In the genomic region with DNA sequence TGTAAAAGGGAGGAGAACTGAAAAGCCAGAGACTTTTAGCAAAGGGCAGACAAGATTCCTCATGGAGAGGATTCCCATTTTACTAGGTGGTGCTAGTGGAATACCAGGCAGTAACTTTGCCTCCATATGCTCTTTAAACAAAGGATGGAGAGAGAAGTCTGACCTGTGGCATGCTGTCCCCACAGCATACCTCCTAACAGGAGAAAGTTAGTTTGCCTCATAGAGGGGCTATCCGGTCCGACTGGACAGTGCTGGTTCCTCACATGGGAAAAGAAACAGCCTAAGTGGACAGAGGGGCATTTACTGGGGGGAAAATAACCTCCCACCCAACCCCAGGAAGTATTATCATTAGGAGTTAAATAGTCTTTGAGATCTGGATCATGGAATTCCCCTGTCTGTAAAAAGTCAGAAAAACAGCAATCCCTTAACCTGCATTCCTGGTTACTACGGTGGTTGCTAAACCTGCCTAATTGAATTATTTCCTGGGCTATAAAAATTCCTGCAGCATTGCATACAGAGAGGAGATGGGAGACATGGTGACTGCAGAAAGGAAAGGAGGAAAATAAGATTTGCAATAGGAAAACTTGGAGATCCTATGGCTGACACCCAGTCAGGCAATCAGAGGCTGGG, we compare ENCODE assay signal across 12 cellular contexts. TPM values are rescaled to one million over a fixed set of nuclear protein-coding genes. Genes with fewer than 3 reads are reported as not detected.
A peak's percentile ranks its signal among the peaks of the same experiment; 100 is the strongest.
DNase-seq lines count a peak whose midpoint lies in the region; ATAC-seq and TF ChIP-seq lines count a peak whose summit lies in the region.
"Had no signal": no experiment of that assay in that cellular context is flagged by ENCODE, and none has a peak within 500 bp of the region (broad histone marks: within the 10 kb centered on the region; RNA-seq: fewer than 3 reads in every experiment).

No MANE protein-coding gene starts in this region.

- H3K27ac ChIP-seq in endodermal cell (ENCODE audit: low read depth, low read length): peak overlapping the region; percentile 95

- peak overlapping the region; percentile 60 for H3K4me3 ChIP-seq in AG10803 (ENCODE audit: low read length)
- peak overlapping the region; percentile 70 for H3K4me3 ChIP-seq in Loucy (ENCODE audit: low read length, poor library complexity, severe bottlenecking)
- H3K4me3 ChIP-seq in endodermal cell (ENCODE audit: low read length): peak overlapping the region; percentile 81
- H3K4me3 ChIP-seq in neuron (ENCODE audit: low read length): peak overlapping the region; percentile 12
- H3K4me3 ChIP-seq: HAP-1 had no signal

- H3K4me3 Mint-ChIP-seq in endodermal cell: peak overlapping the region; percentile 48

- no peaks in the 10 kb centered on the region for H3F3A ChIP-seq in Loucy (ENCODE audit: low read depth)

- H3K36me3 ChIP-seq in Loucy (ENCODE audit: insufficient read depth, low read length) (no peaks in the 10 kb centered on the region), endodermal cell (ENCODE audit: control insufficient read depth, insufficient read depth, low read length) (peaks cover 24% of the 10 kb centered on the region), neuron (ENCODE audit: insufficient read depth, low read length) (no peaks in the 10 kb centered on the region)
- H3K36me3 ChIP-seq: HAP-1 had no signal

- no peaks in the 10 kb centered on the region for H4K20me1 ChIP-seq in Loucy (ENCODE audit: insufficient read depth, low read length, poor library complexity, severe bottlenecking)

- no peaks in the 10 kb centered on the region for H3K27me3 Mint-ChIP-seq in endodermal cell (ENCODE audit: insufficient read depth)

- no peaks in the 10 kb centered on the region for H3K9me3 Mint-ChIP-seq in endodermal cell
- no peaks in the 10 kb centered on the region for H3K9me3 Mint-ChIP-seq in activated naive CD4-positive, alpha-beta T cell treated with anti-CD3 and anti-CD28 coated beads, Interleukin-2, amount 50 U/mL, for 72 hours

- H3K9me2 ChIP-seq in Loucy (replicated peaks; ENCODE audit: low read depth, low read length): no peaks in the 10 kb centered on the region

- H3K4me1 Mint-ChIP-seq in endodermal cell: peaks cover 49% of the 10 kb centered on the region

- no peak for ATAC-seq in activated naive CD4-positive, alpha-beta T cell treated with anti-CD3 and anti-CD28 coated beads, Interleukin-2, amount 50 U/mL, for 72 hours

- H3K27ac Mint-ChIP-seq in endodermal cell: peak overlapping the region; percentile 92
- H3K27ac Mint-ChIP-seq in activated naive CD4-positive, alpha-beta T cell treated with anti-CD3 and anti-CD28 coated beads, Interleukin-2, amount 50 U/mL, for 72 hours: no peak overlapping the region

- 88% methylated on average over 1 of the region's 3 CpGs; no CpG with 5 or more reads in 1 of the 2 experiments for WGBS in endodermal cell (ENCODE audit: insufficient coverage in 1 of 2, insufficient read length in 1 of 2), 2 experiments

- H3K9me3 ChIP-seq in Loucy (ENCODE audit: insufficient read depth, low read depth, low read length) (no peaks in the 10 kb centered on the region), endodermal cell (ENCODE audit: control insufficient read depth, low read length) (no peaks in the 10 kb centered on the region), neuron (ENCODE audit: low read length) (no peaks in the 10 kb centered on the region)
- H3K9me3 ChIP-seq: HAP-1 had no signal

- H3K79me2 ChIP-seq in Loucy (ENCODE audit: insufficient read depth, low read length): no peaks in the 10 kb centered on the region

- H3K27me3 ChIP-seq in Loucy (ENCODE audit: insufficient read depth, low read length, poor library complexity, severe bottlenecking) (no peaks in the 10 kb centered on the region), endodermal cell (ENCODE audit: control insufficient read depth, insufficient read depth, low read length, poor library complexity, severe bottlenecking) (no peaks in the 10 kb centered on the region), neuron (ENCODE audit: insufficient read depth, low read length) (no peaks in the 10 kb centered on the region)

- peak overlapping the region; percentile 80 for H3K4me2 ChIP-seq in Loucy (ENCODE audit: low read depth, low read length, poor library complexity, severe bottlenecking)

- TF ChIP-seq CTCF in AG10803 (conservative IDR thresholded peaks at IDR 0.05; ENCODE audit: low read length): 0 out of 2 replicates have a peak, but pooled peaks have one; percentile 1
- no peak for TF ChIP-seq CTCF in Loucy (conservative IDR thresholded peaks at IDR 0.05; ENCODE audit: low read length)
- no peak for TF ChIP-seq CTCF in endodermal cell (conservative IDR thresholded peaks at IDR 0.05)

- H3K36me3 Mint-ChIP-seq in endodermal cell (ENCODE audit: low read depth): no peaks in the 10 kb centered on the region
- no peaks in the 10 kb centered on the region for H3K36me3 Mint-ChIP-seq in activated naive CD4-positive, alpha-beta T cell treated with anti-CD3 and anti-CD28 coated beads, Interleukin-2, amount 50 U/mL, for 72 hours

- H3K4me1 ChIP-seq in Loucy (ENCODE audit: insufficient read depth, low read length, poor library complexity, severe bottlenecking) (peaks cover 24% of the 10 kb centered on the region), endodermal cell (ENCODE audit: control insufficient read depth, insufficient read depth, low read length) (peaks cover 34% of the 10 kb centered on the region), neuron (ENCODE audit: insufficient read depth, low read length) (peaks cover 39% of the 10 kb centered on the region)

- H2AFZ ChIP-seq in Loucy (ENCODE audit: low read length) (peak overlapping the region; percentile 77), neuron (ENCODE audit: low read depth, low read length) (no peak overlapping the region)

- H3K9ac ChIP-seq in Loucy (ENCODE audit: low read depth, low read length, poor library complexity, severe bottlenecking): peak overlapping the region; percentile 59
- H3K9ac ChIP-seq in endodermal cell (ENCODE audit: extremely low read depth, low read length, poor library complexity, severe bottlenecking): peak overlapping the region; percentile 68

- DNase-seq in AG10803 (ENCODE audit: low read depth): peak; percentile 62
- DNase-seq in endodermal cell: no peak
- DNase-seq in activated naive CD4-positive, alpha-beta T cell treated with anti-CD3 and anti-CD28 coated beads, Interleukin-2, amount 50 U/mL, for 72 hours (ENCODE audit: low spot score in 2 of 2): no peak
- no peak for DNase-seq in CD1c-positive myeloid dendritic cell (ENCODE audit: extremely low spot score)
- DNase-seq in nucleus accumbens (lab: John Stamatoyannopoulos, UW): no peak
- DNase-seq in stimulated activated naive CD4-positive, alpha-beta T cell (lab: John Stamatoyannopoulos, UW): no peak
- DNase-seq: activated CD4-positive, alpha-beta T cell treated with anti-CD3 and anti-CD28 coated beads, Interleukin-2, amount 50 U/mL, for 1 hour; DMS 273 treated with DMSO at 0.1 percent for 48 hours; NCI-H1694 treated with DMSO at 0.1 percent for 48 hours had no signal

RNA-seq across cellular contexts. Expression of gene GMCL1, which starts 31.5 kb away (rescaled TPM):
- total RNA-seq in endodermal cell: 10 to 100 TPM; 19.7 to 25.5 TPM
- polyA plus RNA-seq in endodermal cell (2013, experiment 1 of 2): 24.0 TPM
- 22.6 TPM for polyA plus RNA-seq in endodermal cell (2013, experiment 2 of 2)
- 10 to 100 TPM; 22.8 to 44.9 TPM for total RNA-seq in activated naive CD4-positive, alpha-beta T cell treated with anti-CD3 and anti-CD28 coated beads, Interleukin-2, amount 50 U/mL, for 72 hours

RNA-seq across cellular contexts. Expression of gene ANXA4, which starts 56.0 kb away (rescaled TPM):
- total RNA-seq in endodermal cell: 10 to 100 TPM; 18.0 to 21.4 TPM
- polyA plus RNA-seq in endodermal cell (2013, experiment 1 of 2): 11.0 TPM
- polyA plus RNA-seq in endodermal cell (2013, experiment 2 of 2): 11.1 TPM
- total RNA-seq in activated naive CD4-positive, alpha-beta T cell treated with anti-CD3 and anti-CD28 coated beads, Interleukin-2, amount 50 U/mL, for 72 hours: 10 to 100 TPM; 22.4 to 32.0 TPM

Comparison
In these comparisons a context has a peak if more than half of its experiments do, and no peak if none do; other contexts are left out.
1. H3K4me3 ChIP-seq: peak in every context shown above with its lines; median percentile 81 in endodermal cell; 70 in Loucy; 60 in AG10803; 12 in neuron.